Comparison of ENCODE assay signal across 21 cellular contexts in the genomic region with DNA sequence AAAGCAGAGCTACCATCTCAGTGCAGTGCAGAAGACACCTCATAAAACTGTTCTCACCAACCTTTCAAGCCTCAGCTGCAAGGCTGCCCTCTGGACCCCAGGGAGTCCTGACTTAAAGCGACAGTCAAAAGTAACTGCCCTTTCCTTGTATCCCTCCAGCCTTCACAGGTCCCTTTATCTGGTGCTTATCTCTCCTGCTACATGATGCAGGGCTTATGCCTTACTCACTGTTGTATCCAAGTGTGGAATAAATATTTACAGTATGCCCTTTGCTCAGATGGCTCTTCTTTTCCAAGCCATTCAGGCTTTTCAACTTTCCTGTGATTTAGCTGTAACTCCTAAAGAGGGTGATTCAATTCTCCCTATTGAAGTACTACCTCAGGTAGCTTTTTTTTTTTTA.
A peak's percentile ranks its signal among the peaks of the same experiment; 100 is the strongest.
DNase-seq lines count a peak whose midpoint lies in the region; ATAC-seq and TF ChIP-seq lines count a peak whose summit lies in the region.
"Had no signal": no experiment of that assay in that cellular context is flagged by ENCODE, and none has a peak within 500 bp of the region (broad histone marks: within the 10 kb centered on the region; RNA-seq: fewer than 3 reads in every experiment).

No MANE protein-coding gene starts in this region.

- no peaks in the 10 kb centered on the region for H3K9me3 Mint-ChIP-seq in endodermal cell
- H3K9me3 Mint-ChIP-seq: activated naive CD4-positive, alpha-beta T cell treated with anti-CD3 and anti-CD28 coated beads, Interleukin-2, amount 50 U/mL, for 72 hours; activated T-cell treated with anti-CD3 and anti-CD28 coated beads, Interleukin-2, amount 50 U/mL, for 72 hours; CD8-positive, alpha-beta T cell; nephron; stimulated activated naive CD8-positive, alpha-beta T cell treated with anti-CD3 and anti-CD28 coated beads, Interleukin-15, amount 100 ng/mL, for 72 hours; type B pancreatic cell had no signal

- H3K27me3 ChIP-seq in RWPE2 (ENCODE audit: insufficient read depth, poor library complexity, severe bottlenecking) (no peaks in the 10 kb centered on the region), endodermal cell (ENCODE audit: control insufficient read depth, insufficient read depth, low read length, poor library complexity, severe bottlenecking) (no peaks in the 10 kb centered on the region), right atrium auricular region (no peaks in the 10 kb centered on the region), smooth muscle cell (ENCODE audit: low read depth) (no peaks in the 10 kb centered on the region)
- H3K27me3 ChIP-seq: body of pancreas had no signal

- no peaks in the 10 kb centered on the region for H4K20me1 ChIP-seq in smooth muscle cell (ENCODE audit: low read depth)

- no peak overlapping the region for H2AFZ ChIP-seq in smooth muscle cell (ENCODE audit: low read depth)

- no peaks in the 10 kb centered on the region for H3K9me3 ChIP-seq in RWPE2 (ENCODE audit: severe bottlenecking)
- no peaks in the 10 kb centered on the region for H3K9me3 ChIP-seq in endodermal cell (ENCODE audit: control insufficient read depth, low read length)
- H3K9me3 ChIP-seq in right atrium auricular region, result no peaks in the 10 kb centered on the region
- no peaks in the 10 kb centered on the region for H3K9me3 ChIP-seq in smooth muscle cell (replicated peaks; ENCODE audit: low read depth)
- H3K9me3 ChIP-seq: body of pancreas, spleen had no signal

- no peak for DNase-seq in RWPE2 (ENCODE audit: low spot score)
- peak; percentile 66 for DNase-seq in endodermal cell
- no peak for DNase-seq in right atrium auricular region (ENCODE audit: low spot score)
- DNase-seq in smooth muscle cell (lab: John Stamatoyannopoulos, UW; ENCODE audit: unreplicated experiment), result no peak
- no peak for DNase-seq in GDM1 (lab: John Stamatoyannopoulos, UW)
- DNase-seq: activated CD4-positive, alpha-beta T cell treated with anti-CD3 and anti-CD28 coated beads for 1 hour; activated T-cell treated with anti-CD3 and anti-CD28 coated beads, Interleukin-2, amount 50 U/mL, for 72 hours; body of pancreas; CD8-positive, alpha-beta T cell; dermis blood vessel endothelial cell; midbrain; NCI-H1105; NCI-H69; spleen; stimulated activated CD4-positive, alpha-beta T cell treated with anti-CD3 and anti-CD28 coated beads, Interleukin-4, amount 100 ng/mL, for 24 hours; stimulated activated naive CD8-positive, alpha-beta T cell treated with anti-CD3 and anti-CD28 coated beads, Interleukin-15, amount 100 ng/mL, for 72 hours had no signal

- no peak overlapping the region for H3K4me3 Mint-ChIP-seq in endodermal cell
- H3K4me3 Mint-ChIP-seq: activated T-cell treated with anti-CD3 and anti-CD28 coated beads, Interleukin-2, amount 50 U/mL, for 72 hours; CD8-positive, alpha-beta T cell; nephron; stimulated activated naive CD8-positive, alpha-beta T cell treated with anti-CD3 and anti-CD28 coated beads, Interleukin-15, amount 100 ng/mL, for 72 hours; type B pancreatic cell had no signal

- no peaks in the 10 kb centered on the region for H3K36me3 ChIP-seq in RWPE2 (ENCODE audit: low read depth)
- H3K36me3 ChIP-seq in endodermal cell (ENCODE audit: control insufficient read depth, insufficient read depth, low read length), result no peaks in the 10 kb centered on the region
- H3K36me3 ChIP-seq in right atrium auricular region, result no peaks in the 10 kb centered on the region
- H3K36me3 ChIP-seq in smooth muscle cell (ENCODE audit: low read depth), result no peaks in the 10 kb centered on the region
- H3K36me3 ChIP-seq: spleen had no signal

- H3K4me1 Mint-ChIP-seq in endodermal cell, result peaks cover 49% of the 10 kb centered on the region
- H3K4me1 Mint-ChIP-seq: nephron; stimulated activated naive CD8-positive, alpha-beta T cell treated with anti-CD3 and anti-CD28 coated beads, Interleukin-15, amount 100 ng/mL, for 72 hours had no signal

- H3K27ac ChIP-seq in RWPE2 (ENCODE audit: poor library complexity, severe bottlenecking), result peak overlapping the region; percentile 33
- H3K27ac ChIP-seq in endodermal cell (ENCODE audit: low read depth, low read length), result no peak overlapping the region
- H3K27ac ChIP-seq in right atrium auricular region, result peak overlapping the region; percentile 27 to 61
- peak overlapping the region; percentile 56 for H3K27ac ChIP-seq in smooth muscle cell (ENCODE audit: low read depth)
- H3K27ac ChIP-seq: body of pancreas, spleen had no signal

- H3K36me3 Mint-ChIP-seq in endodermal cell (ENCODE audit: low read depth), result no peaks in the 10 kb centered on the region
- H3K36me3 Mint-ChIP-seq: activated naive CD4-positive, alpha-beta T cell treated with anti-CD3 and anti-CD28 coated beads, Interleukin-2, amount 50 U/mL, for 72 hours; CD8-positive, alpha-beta T cell; type B pancreatic cell had no signal

- 0 out of 3 replicates have a peak, but pooled peaks have one; percentile 33 for ATAC-seq in RWPE2 (ENCODE audit: low read depth)
- no peak for ATAC-seq in GM21526 (IDR thresholded peaks at IDR 0.05; ENCODE audit: low FRiP score, unreplicated experiment)
- no peak for ATAC-seq in GM18498 (IDR thresholded peaks at IDR 0.05; ENCODE audit: unreplicated experiment)
- ATAC-seq: activated naive CD4-positive, alpha-beta T cell treated with anti-CD3 and anti-CD28 coated beads, Interleukin-2, amount 50 U/mL, for 72 hours; activated T-cell treated with anti-CD3 and anti-CD28 coated beads, Interleukin-2, amount 50 U/mL, for 72 hours; body of pancreas; CD8-positive, alpha-beta T cell; stimulated activated naive CD8-positive, alpha-beta T cell treated with anti-CD3 and anti-CD28 coated beads, Interleukin-15, amount 100 ng/mL, for 72 hours had no signal

- H3K4me1 ChIP-seq in RWPE2 (ENCODE audit: insufficient read depth, poor library complexity, severe bottlenecking) (peaks cover 16% of the 10 kb centered on the region), endodermal cell (ENCODE audit: control insufficient read depth, insufficient read depth, low read length) (peaks cover 20% of the 10 kb centered on the region), right atrium auricular region (peaks cover 0 to 45% of the 10 kb centered on the region in 2 donors), smooth muscle cell (ENCODE audit: low read depth) (peaks cover 35% of the 10 kb centered on the region)
- H3K4me1 ChIP-seq: spleen had no signal

- H3K4me2 ChIP-seq in smooth muscle cell, result peak overlapping the region; percentile 2

- H3K9ac ChIP-seq in endodermal cell (ENCODE audit: extremely low read depth, low read length, poor library complexity, severe bottlenecking) (peak overlapping the region; percentile 18), smooth muscle cell (ENCODE audit: low read depth) (peak overlapping the region; percentile 34)

- H3K27me3 Mint-ChIP-seq in endodermal cell (ENCODE audit: insufficient read depth), result peaks cover 8% of the 10 kb centered on the region

- TF ChIP-seq CTCF in RWPE2 (IDR thresholded peaks at IDR 0.05; ENCODE audit: poor library complexity, severe bottlenecking) (no peak), endodermal cell (conservative IDR thresholded peaks at IDR 0.05) (no peak), right atrium auricular region (IDR thresholded peaks at IDR 0.05) (no peak), smooth muscle cell (IDR thresholded peaks at IDR 0.05; ENCODE audit: borderline replicate concordance, insufficient read depth, poor library complexity, severe bottlenecking) (no peak)

- H3F3A ChIP-seq in smooth muscle cell (ENCODE audit: low read depth), result no peaks in the 10 kb centered on the region

- no peaks in the 10 kb centered on the region for H3K79me2 ChIP-seq in smooth muscle cell (ENCODE audit: low read depth)

- H3K27ac Mint-ChIP-seq in endodermal cell, result no peak overlapping the region
- H3K27ac Mint-ChIP-seq: activated naive CD4-positive, alpha-beta T cell treated with anti-CD3 and anti-CD28 coated beads, Interleukin-2, amount 50 U/mL, for 72 hours; activated T-cell treated with anti-CD3 and anti-CD28 coated beads, Interleukin-2, amount 50 U/mL, for 72 hours; CD8-positive, alpha-beta T cell; nephron; stimulated activated naive CD8-positive, alpha-beta T cell treated with anti-CD3 and anti-CD28 coated beads, Interleukin-15, amount 100 ng/mL, for 72 hours; type B pancreatic cell had no signal

- H3K4me3 ChIP-seq in RWPE2 (ENCODE audit: severe bottlenecking) (no peak overlapping the region), endodermal cell (ENCODE audit: low read length) (peak overlapping the region; percentile 19), right atrium auricular region (no peak overlapping the region), smooth muscle cell (no peak overlapping the region)
- H3K4me3 ChIP-seq: body of pancreas, spleen had no signal

- 36 to 75% methylated on average over 1 of the region's 1 CpG for WGBS in endodermal cell (ENCODE audit: insufficient coverage in 1 of 2, insufficient read length in 1 of 2), 2 experiments
- WGBS in smooth muscle cell (ENCODE audit: low lambda C conversion rate), result 23% methylated on average over 1 of the region's 1 CpG
